In the genomic region with DNA sequence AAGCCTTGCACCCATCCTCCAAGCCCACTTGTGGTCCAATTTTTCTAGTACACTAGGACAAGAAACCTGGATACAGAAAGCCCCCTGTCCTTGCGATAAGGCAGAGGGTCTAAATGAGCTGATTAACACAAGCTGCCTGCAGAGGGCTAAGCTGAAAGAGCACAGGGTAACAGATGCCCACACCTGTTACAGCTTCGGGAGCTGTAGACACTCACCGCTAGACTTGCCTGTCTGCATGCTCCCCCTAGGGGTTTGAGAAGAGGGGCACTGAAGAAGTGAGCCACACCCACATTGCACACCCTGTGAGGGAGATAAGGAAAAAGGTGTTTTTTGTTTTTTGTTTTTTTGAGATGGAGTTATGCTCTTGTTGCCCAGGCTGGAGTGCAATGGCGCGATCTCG, we compare ENCODE assay signal across 11 cellular contexts.
DNase-seq lines count a peak whose midpoint lies in the region; ATAC-seq and TF ChIP-seq lines count a peak whose summit lies in the region.
"Had no signal": no experiment of that assay in that cellular context is flagged by ENCODE, and none has a peak within 500 bp of the region (broad histone marks: within the 10 kb centered on the region; RNA-seq: fewer than 3 reads in every experiment).

No MANE protein-coding gene starts in this region.

- no peaks in the 10 kb centered on the region for H3K27me3 ChIP-seq in breast epithelium
- H3K27me3 ChIP-seq: esophagus squamous epithelium had no signal

- intact Hi-C loops in breast epithelium (cut with DNase I; ENCODE audit: low total_unique reads) = loop anchor here (5.0 kb wide), 1 partner anchor 1619 kb away; no protein-coding TSS in a partner anchor

- TF ChIP-seq CTCF in breast epithelium (IDR thresholded peaks at IDR 0.05) = no peak

- no peak overlapping the region for H3K27ac ChIP-seq in breast epithelium
- H3K27ac ChIP-seq: esophagus squamous epithelium had no signal

- DNase-seq in COR-L47 (lab: John Stamatoyannopoulos, UW) (peak; percentile 52), NCI-H526 (lab: John Stamatoyannopoulos, UW) (peak; percentile 53 to 81), germinal center (ENCODE audit: low spot score) (peak; percentile 16), breast epithelium (ENCODE audit: low spot score in 2 of 2) (no peak), EL (no peak)
- DNase-seq in NK-92 treated with Interleukin-12 subunit alpha and Interleukin-12 subunit beta, amount 100 ng/mL, for 24 hours (lab: John Stamatoyannopoulos, UW) = no peak
- DNase-seq: activated CD8-positive, alpha-beta T cell treated with anti-CD3 and anti-CD28 coated beads for 36 hours; esophagus squamous epithelium; islet precursor cell had no signal

- no peak for TF ChIP-seq POLR2A in breast epithelium (IDR thresholded peaks at IDR 0.05)

- ATAC-seq in GM18868 (IDR thresholded peaks at IDR 0.05; ENCODE audit: unreplicated experiment) (peak; percentile 40), GM21786 (IDR thresholded peaks at IDR 0.05; ENCODE audit: unreplicated experiment) (no peak)
- ATAC-seq: activated CD8-positive, alpha-beta T cell treated with anti-CD3 and anti-CD28 coated beads for 36 hours had no signal

- H3K36me3 ChIP-seq in breast epithelium = no peaks in the 10 kb centered on the region
- H3K36me3 ChIP-seq: esophagus squamous epithelium had no signal

- no peaks in the 10 kb centered on the region for H3K4me1 ChIP-seq in breast epithelium
- H3K4me1 ChIP-seq: esophagus squamous epithelium had no signal

- H3K4me3 ChIP-seq in breast epithelium = no peak overlapping the region
- H3K4me3 ChIP-seq: esophagus squamous epithelium had no signal

- H3K9me3 ChIP-seq in breast epithelium = no peaks in the 10 kb centered on the region
- H3K9me3 ChIP-seq: esophagus squamous epithelium had no signal

Comparison
In these comparisons a context has a peak if more than half of its experiments do, and no peak if none do; other contexts are left out.
1. DNase-seq: peak in COR-L47 (single experiment), NCI-H526 (2 of 2) and germinal center (single experiment); none in NK-92 treated with Interleukin-12 subunit alpha and Interleukin-12 subunit beta, amount 100 ng/mL, for 24 hours (single experiment), breast epithelium (0 of 2) and EL (single experiment).